ENCODE assay signal across 23 cellular contexts in genomic region chr4:86220137-86220536, GRCh38.
DNase-seq lines count a peak whose midpoint lies in the region; ATAC-seq and TF ChIP-seq lines count a peak whose summit lies in the region.
"Had no signal": no experiment of that assay in that cellular context is flagged by ENCODE, and none has a peak within 500 bp of the region (broad histone marks: within the 10 kb centered on the region; RNA-seq: fewer than 3 reads in every experiment).

No MANE protein-coding gene starts in this region.

- peak; percentile 14 for DNase-seq in AG10803 (ENCODE audit: low read depth)
- peak; percentile 56 for DNase-seq in M059J (ENCODE audit: low read depth)
- peak; percentile 27 for DNase-seq in brain pericyte (ENCODE audit: low read depth, low spot score)
- peak in 1 of 2 donors; percentile 40 for DNase-seq in foreskin keratinocyte
- DNase-seq in activated CD8-positive, alpha-beta memory T cell treated with anti-CD3 and anti-CD28 coated beads, Interleukin-2, amount 50 U/mL, for 4 hours: no peak
- no peak for DNase-seq in NCI-H69 (lab: John Stamatoyannopoulos, UW)
- DNase-seq in prostate gland (ENCODE audit: low spot score): no peak
- DNase-seq in tibial artery: no peak
- DNase-seq: activated CD8-positive, alpha-beta memory T cell treated with anti-CD3 and anti-CD28 coated beads, Interleukin-2, amount 10 ng/mL, durations not matched to agents 7 days and 5 days; activated effector memory CD4-positive, alpha-beta T cell treated with Interleukin-2 at 50 U/mL for 16 hours; adrenal gland; CD4-positive, CD25-positive, alpha-beta regulatory T cell; DMS53; endodermal cell; Kasumi-1; left ventricle myocardium inferior; occipital lobe; sigmoid colon; stimulated activated CD4-positive, alpha-beta T cell treated with anti-CD3 and anti-CD28 coated beads, Interleukin-1b, Interleukin-23, amount 100 ng/mL, for 48 hours; stimulated activated naive CD8-positive, alpha-beta T cell treated with anti-CD3 and anti-CD28 coated beads, Interleukin-15, Interleukin-2, amounts not matched to agents 100 U/mL and 50 U/mL, for 24 hours; upper lobe of right lung had no signal

- WGBS in prostate gland: 76% methylated on average over 1 of the region's 1 CpG

- no peak for TF ChIP-seq POLR2A in prostate gland (IDR thresholded peaks at IDR 0.05)

- TF ChIP-seq CTCF in AG10803 (conservative IDR thresholded peaks at IDR 0.05; ENCODE audit: low read length) (no peak), foreskin keratinocyte (conservative IDR thresholded peaks at IDR 0.05) (no peak), prostate gland (IDR thresholded peaks at IDR 0.05) (no peak), tibial artery (IDR thresholded peaks at IDR 0.05) (no peak)

- no peaks in the 10 kb centered on the region for H3K9me3 ChIP-seq in prostate gland
- peaks cover 0 to 12% (median 0%) of the 10 kb centered on the region in 3 donors for H3K9me3 ChIP-seq in tibial artery
- H3K9me3 ChIP-seq: adrenal gland, sigmoid colon, SJSA1, upper lobe of right lung had no signal

- intact Hi-C loops in prostate gland (cut with DNase I): no loop called here
- intact Hi-C loops in tibial artery (cut with DNase I; ENCODE audit: low total_unique reads): no loop called here

- H3K27ac ChIP-seq in foreskin keratinocyte (no peak overlapping the region), prostate gland (no peak overlapping the region), tibial artery (no peak overlapping the region)
- H3K27ac ChIP-seq: adrenal gland, left ventricle myocardium inferior, sigmoid colon, SJSA1, upper lobe of right lung had no signal

- no peaks in the 10 kb centered on the region for H3K4me1 ChIP-seq in foreskin keratinocyte
- H3K4me1 ChIP-seq in prostate gland (replicated peaks): no peaks in the 10 kb centered on the region
- H3K4me1 ChIP-seq in tibial artery: no peaks in the 10 kb centered on the region
- H3K4me1 ChIP-seq: left ventricle myocardium inferior, SJSA1, upper lobe of right lung had no signal

- no peaks in the 10 kb centered on the region for H3K27me3 ChIP-seq in foreskin keratinocyte
- no peaks in the 10 kb centered on the region for H3K27me3 ChIP-seq in prostate gland (replicated peaks; ENCODE audit: insufficient read depth)
- H3K27me3 ChIP-seq in tibial artery: no peaks in the 10 kb centered on the region
- H3K27me3 ChIP-seq: adrenal gland, sigmoid colon, SJSA1, upper lobe of right lung had no signal

- H3K4me3 ChIP-seq in AG10803 (ENCODE audit: low read length) (no peak overlapping the region), prostate gland (no peak overlapping the region), tibial artery (no peak overlapping the region)
- H3K4me3 ChIP-seq: adrenal gland, left ventricle myocardium inferior, sigmoid colon, SJSA1, upper lobe of right lung had no signal

- ATAC-seq in foreskin keratinocyte: peak; percentile 61
- ATAC-seq: activated CD8-positive, alpha-beta memory T cell treated with anti-CD3 and anti-CD28 coated beads, Interleukin-2, amount 10 ng/mL, durations not matched to agents 7 days and 5 days; HCT116; stimulated activated naive CD8-positive, alpha-beta T cell treated with anti-CD3 and anti-CD28 coated beads, Interleukin-15, Interleukin-2, amounts not matched to agents 100 U/mL and 50 U/mL, for 24 hours; upper lobe of right lung had no signal

- H3K36me3 ChIP-seq in prostate gland (no peaks in the 10 kb centered on the region), tibial artery (no peaks in the 10 kb centered on the region)
- H3K36me3 ChIP-seq: adrenal gland, left ventricle myocardium inferior, sigmoid colon, SJSA1, upper lobe of right lung had no signal

Comparison
In these comparisons a context has a peak if more than half of its experiments do, and no peak if none do; other contexts are left out.
1. DNase-seq: peak in AG10803 (single experiment), M059J (single experiment) and brain pericyte (single experiment); none in activated CD8-positive, alpha-beta memory T cell treated with anti-CD3 and anti-CD28 coated beads, Interleukin-2, amount 50 U/mL, for 4 hours (single experiment), NCI-H69 (single experiment), prostate gland (single experiment) and tibial artery (0 of 2).